In the genomic region with DNA sequence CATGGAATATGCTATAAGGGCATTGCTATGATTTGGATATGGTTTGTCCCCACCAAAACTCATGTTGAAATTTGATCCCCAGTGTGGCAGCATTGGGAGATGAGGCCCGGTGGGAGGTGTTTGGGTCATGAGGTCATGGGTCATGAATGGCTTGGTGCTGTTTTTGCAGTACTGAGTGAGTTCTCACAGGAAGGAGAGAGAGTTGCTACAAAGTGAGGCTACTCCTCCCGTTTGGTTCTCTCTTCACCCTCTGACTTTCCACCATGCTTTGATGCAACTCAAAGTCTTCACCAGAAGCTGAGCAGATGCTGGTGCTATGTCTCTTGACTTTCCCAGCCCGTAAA, we compare ENCODE assay signal across 30 cellular contexts.
A peak's percentile ranks its signal among the peaks of the same experiment; 100 is the strongest.
DNase-seq lines count a peak whose midpoint lies in the region; ATAC-seq and TF ChIP-seq lines count a peak whose summit lies in the region.
"Had no signal": no experiment of that assay in that cellular context is flagged by ENCODE, and none has a peak within 500 bp of the region (broad histone marks: within the 10 kb centered on the region; RNA-seq: fewer than 3 reads in every experiment).

No MANE protein-coding gene starts in this region.

- intact Hi-C loops in right cardiac atrium (cut with DNase I), result no loop called here
- intact Hi-C loops in left cardiac atrium (cut with DNase I), result no loop called here

- WGBS in right cardiac atrium, result 39% methylated on average over 3 of the region's 3 CpGs
- WGBS in mesodermal cell (ENCODE audit: insufficient coverage in 2 of 2), 2 experiments, result 60 to 67% methylated on average over 1 of the region's 3 CpGs
- 42% methylated on average over 3 of the region's 3 CpGs for WGBS in suprapubic skin

- H3K36me3 Mint-ChIP-seq in endothelial cell (ENCODE audit: low read depth, unreplicated experiment), result no peaks in the 10 kb centered on the region
- H3K36me3 Mint-ChIP-seq: activated CD4-positive, alpha-beta memory T cell treated with anti-CD3 and anti-CD28 coated beads for 36 hours; activated naive CD4-positive, alpha-beta T cell treated with anti-CD3 and anti-CD28 coated beads, Interleukin-2, amount 10 ng/mL, durations not matched to agents 7 days and 5 days; naive B cell had no signal

- H3K36me3 ChIP-seq in mesodermal cell (ENCODE audit: control insufficient read depth, insufficient read depth, low read length) (no peaks in the 10 kb centered on the region), suprapubic skin (no peaks in the 10 kb centered on the region)
- H3K36me3 ChIP-seq: adrenal gland, left lung had no signal

- H3K27ac Mint-ChIP-seq in endothelial cell (ENCODE audit: unreplicated experiment), result peak overlapping the region; percentile 97
- H3K27ac Mint-ChIP-seq: activated CD4-positive, alpha-beta memory T cell treated with anti-CD3 and anti-CD28 coated beads for 36 hours; activated naive CD4-positive, alpha-beta T cell treated with anti-CD3 and anti-CD28 coated beads, Interleukin-2, amount 10 ng/mL, durations not matched to agents 7 days and 5 days; CD4-positive, alpha-beta T cell; naive B cell; T-helper 17 cell had no signal

- TF ChIP-seq CTCF in endothelial cell (IDR thresholded peaks at IDR 0.05; ENCODE audit: unreplicated experiment), result no peak
- no peak for TF ChIP-seq CTCF in suprapubic skin (IDR thresholded peaks at IDR 0.05)

- ATAC-seq in right cardiac atrium (peak in 1 of 2 donors; percentile 36), left cardiac atrium (no peak), HG03280 (IDR thresholded peaks at IDR 0.05; ENCODE audit: unreplicated experiment) (no peak)
- ATAC-seq: A549; activated CD4-positive, CD25-positive, alpha-beta regulatory T cell treated with anti-CD3 and anti-CD28 coated beads, Interleukin-2, amount 50 U/mL, for 24 hours; left lung; SK-N-SH treated with all-trans-retinoic acid at 6 μM for 48 hours; T-helper 17 cell had no signal

- H3K27me3 Mint-ChIP-seq in endothelial cell (ENCODE audit: unreplicated experiment), result peaks cover 2% of the 10 kb centered on the region
- H3K27me3 Mint-ChIP-seq: activated CD4-positive, alpha-beta memory T cell treated with anti-CD3 and anti-CD28 coated beads for 36 hours had no signal

- H3K4me3 Mint-ChIP-seq in endothelial cell (ENCODE audit: unreplicated experiment), result no peak overlapping the region
- H3K4me3 Mint-ChIP-seq: activated CD4-positive, alpha-beta memory T cell treated with anti-CD3 and anti-CD28 coated beads for 36 hours; activated naive CD4-positive, alpha-beta T cell treated with anti-CD3 and anti-CD28 coated beads, Interleukin-2, amount 10 ng/mL, durations not matched to agents 7 days and 5 days; CD4-positive, alpha-beta T cell; naive B cell; T-helper 17 cell had no signal

- no peaks in the 10 kb centered on the region for H3K27me3 ChIP-seq in right cardiac atrium (ENCODE audit: control insufficient read depth, insufficient read depth)
- H3K27me3 ChIP-seq in suprapubic skin, result no peaks in the 10 kb centered on the region
- H3K27me3 ChIP-seq: adrenal gland, body of pancreas, left lung, testis had no signal

- no peak for TF ChIP-seq EP300 in suprapubic skin (IDR thresholded peaks at IDR 0.05)

- no peaks in the 10 kb centered on the region for H3K9me3 Mint-ChIP-seq in endothelial cell (ENCODE audit: unreplicated experiment)
- H3K9me3 Mint-ChIP-seq: activated CD4-positive, alpha-beta memory T cell treated with anti-CD3 and anti-CD28 coated beads for 36 hours; activated naive CD4-positive, alpha-beta T cell treated with anti-CD3 and anti-CD28 coated beads, Interleukin-2, amount 10 ng/mL, durations not matched to agents 7 days and 5 days; CD4-positive, alpha-beta T cell had no signal

- TF ChIP-seq POLR2A in suprapubic skin (IDR thresholded peaks at IDR 0.05), result no peak

- H3K9me3 ChIP-seq in right cardiac atrium (ENCODE audit: control insufficient read depth, low read length), result no peaks in the 10 kb centered on the region
- no peaks in the 10 kb centered on the region for H3K9me3 ChIP-seq in mesodermal cell (ENCODE audit: control insufficient read depth, low read length)
- H3K9me3 ChIP-seq in suprapubic skin, result no peaks in the 10 kb centered on the region
- H3K9me3 ChIP-seq: A549, adrenal gland, body of pancreas, left lung, testis had no signal

- peaks cover 18% of the 10 kb centered on the region for H3K4me1 Mint-ChIP-seq in endothelial cell (ENCODE audit: unreplicated experiment)
- H3K4me1 Mint-ChIP-seq: activated naive CD4-positive, alpha-beta T cell treated with anti-CD3 and anti-CD28 coated beads, Interleukin-2, amount 10 ng/mL, durations not matched to agents 7 days and 5 days; naive B cell; T-helper 17 cell had no signal

- H3K4me3 ChIP-seq in right cardiac atrium (ENCODE audit: low read length) (no peak overlapping the region), mesodermal cell (ENCODE audit: extremely low read depth, insufficient read depth, low read length, poor library complexity, severe bottlenecking) (no peak overlapping the region), suprapubic skin (no peak overlapping the region)
- H3K4me3 ChIP-seq: A549, adrenal gland, body of pancreas, left lung, PC-9, testis had no signal

- H3K27ac ChIP-seq in right cardiac atrium (ENCODE audit: low read length) (peak overlapping the region; percentile 30), mesodermal cell (ENCODE audit: low read depth, low read length, severe bottlenecking) (peak overlapping the region; percentile 2), suprapubic skin (no peak overlapping the region)
- H3K27ac ChIP-seq: A549, adrenal gland, body of pancreas, KMS-11, PC-9, testis had no signal

- H3K4me1 ChIP-seq in right cardiac atrium (ENCODE audit: control insufficient read depth, insufficient read depth, low read length) (peaks cover 5% of the 10 kb centered on the region), mesodermal cell (ENCODE audit: control insufficient read depth, insufficient read depth, low read length, poor library complexity, severe bottlenecking) (no peaks in the 10 kb centered on the region), suprapubic skin (no peaks in the 10 kb centered on the region)
- H3K4me1 ChIP-seq: A549, adrenal gland, body of pancreas, left lung had no signal

- DNase-seq in right cardiac atrium (no peak), left cardiac atrium (no peak), endothelial cell (ENCODE audit: low spot score) (peak; percentile 35), NCI-H524 treated with DMSO at 0.1 percent for 48 hours (lab: John Stamatoyannopoulos, UW) (no peak), dedifferentiated amniotic fluid mesenchymal stem cell (ENCODE audit: extremely low spot score) (no peak), suprapubic skin (ENCODE audit: low spot score in 2 of 2) (no peak)
- DNase-seq: activated CD4-positive, alpha-beta memory T cell treated with anti-CD3 and anti-CD28 coated beads for 36 hours; activated CD8-positive, alpha-beta memory T cell treated with anti-CD3 and anti-CD28 coated beads, Interleukin-2, amount 50 U/mL, for 4 hours; activated naive CD4-positive, alpha-beta T cell treated with anti-CD3 and anti-CD28 coated beads, Interleukin-2, amount 10 ng/mL, durations not matched to agents 7 days and 5 days; AML-193; CD4-positive, alpha-beta T cell; left lung; midbrain; MM.1S; naive B cell; NCI-H1105 treated with DMSO at 0.1 percent for 48 hours; NCI-H524; NK-92 treated with Interleukin-12 subunit alpha and Interleukin-12 subunit beta, amount 100 ng/mL, for 24 hours; PC-9; stimulated activated naive CD4-positive, alpha-beta T cell; T-helper 17 cell had no signal
